Comparison of ENCODE assay signal across 20 cellular contexts in genomic region chr21:21175798-21176334, GRCh38.
A peak's percentile ranks its signal among the peaks of the same experiment; 100 is the strongest.
DNase-seq lines count a peak whose midpoint lies in the region; TF ChIP-seq lines count a peak whose summit lies in the region.
"Had no signal": no experiment of that assay in that cellular context is flagged by ENCODE, and none has a peak within 500 bp of the region (broad histone marks: within the 10 kb centered on the region; RNA-seq: fewer than 3 reads in every experiment).

No MANE protein-coding gene starts in this region.

- H4K20me1 ChIP-seq in OCI-LY3 (ENCODE audit: insufficient read depth, low read length) (no peaks in the 10 kb centered on the region), smooth muscle cell (ENCODE audit: low read depth) (no peaks in the 10 kb centered on the region)

- H3K79me2 ChIP-seq in OCI-LY3 (ENCODE audit: low read length) (no peaks in the 10 kb centered on the region), smooth muscle cell (ENCODE audit: low read depth) (no peaks in the 10 kb centered on the region)

- H3F3A ChIP-seq in smooth muscle cell (ENCODE audit: low read depth): no peaks in the 10 kb centered on the region

- H3K36me3 Mint-ChIP-seq in activated CD4-positive, alpha-beta memory T cell treated with anti-CD3 and anti-CD28 coated beads, Interleukin-2, amount 10 ng/mL, durations not matched to agents 7 days and 5 days (ENCODE audit: low read depth): no peaks in the 10 kb centered on the region
- H3K36me3 Mint-ChIP-seq in activated CD4-positive, alpha-beta memory T cell treated with anti-CD3 and anti-CD28 coated beads for 36 hours: no peaks in the 10 kb centered on the region
- H3K36me3 Mint-ChIP-seq: type B pancreatic cell had no signal

- no peak overlapping the region for H3K9ac ChIP-seq in OCI-LY3 (ENCODE audit: low read length)
- no peak overlapping the region for H3K9ac ChIP-seq in smooth muscle cell (ENCODE audit: low read depth)

- intact Hi-C loops in activated CD4-positive, alpha-beta memory T cell treated with anti-CD3 and anti-CD28 coated beads for 36 hours (cut with micrococcal nuclease): no loop called here

- no peak overlapping the region for H3K4me3 Mint-ChIP-seq in activated CD4-positive, alpha-beta memory T cell treated with anti-CD3 and anti-CD28 coated beads, Interleukin-2, amount 10 ng/mL, durations not matched to agents 7 days and 5 days
- H3K4me3 Mint-ChIP-seq in activated CD4-positive, alpha-beta memory T cell treated with anti-CD3 and anti-CD28 coated beads for 36 hours: no peak overlapping the region
- H3K4me3 Mint-ChIP-seq: dendritic cell treated with granulocyte-macrophage colony-stimulating factor and Interleukin-4, amounts not matched to agents 40 ng/mL and 50 ng/mL, for 4 days; type B pancreatic cell had no signal

- CTCF ChIA-PET in activated CD4-positive, alpha-beta memory T cell treated with anti-CD3 and anti-CD28 coated beads, Interleukin-2, amount 10 ng/mL, durations not matched to agents 7 days and 5 days (lab: Charles Lee): no interaction called here
- CTCF ChIA-PET in activated CD4-positive, alpha-beta memory T cell treated with anti-CD3 and anti-CD28 coated beads for 36 hours (lab: Charles Lee): no interaction called here

- H3K4me2 ChIP-seq in OCI-LY3 (ENCODE audit: low read length) (peak overlapping the region; percentile 47), smooth muscle cell (no peak overlapping the region)

- H3K4me3 ChIP-seq in OCI-LY3 (ENCODE audit: low read length): 0 out of 2 replicates have a peak overlapping the region, but pooled peaks have one; percentile 11
- H3K4me3 ChIP-seq in choroid plexus epithelial cell (ENCODE audit: low read depth, low read length): peak overlapping the region; percentile 30
- H3K4me3 ChIP-seq in smooth muscle cell: no peak overlapping the region

- peak overlapping the region; percentile 3 for H3K27ac Mint-ChIP-seq in activated CD4-positive, alpha-beta memory T cell treated with anti-CD3 and anti-CD28 coated beads, Interleukin-2, amount 10 ng/mL, durations not matched to agents 7 days and 5 days
- no peak overlapping the region for H3K27ac Mint-ChIP-seq in activated CD4-positive, alpha-beta memory T cell treated with anti-CD3 and anti-CD28 coated beads for 36 hours
- H3K27ac Mint-ChIP-seq: dendritic cell treated with granulocyte-macrophage colony-stimulating factor and Interleukin-4, amounts not matched to agents 40 ng/mL and 50 ng/mL, for 4 days; type B pancreatic cell had no signal

- H3K9me3 ChIP-seq in OCI-LY3 (ENCODE audit: insufficient read depth, low read length): no peaks in the 10 kb centered on the region
- H3K9me3 ChIP-seq in smooth muscle cell (replicated peaks; ENCODE audit: low read depth): no peaks in the 10 kb centered on the region

- H3K36me3 ChIP-seq in OCI-LY3 (replicated peaks; ENCODE audit: low read depth, low read length): no peaks in the 10 kb centered on the region
- H3K36me3 ChIP-seq in smooth muscle cell (ENCODE audit: low read depth): no peaks in the 10 kb centered on the region
- H3K36me3 ChIP-seq: brain microvascular endothelial cell had no signal

- H3K27me3 Mint-ChIP-seq in activated CD4-positive, alpha-beta memory T cell treated with anti-CD3 and anti-CD28 coated beads, Interleukin-2, amount 10 ng/mL, durations not matched to agents 7 days and 5 days: no peaks in the 10 kb centered on the region
- H3K27me3 Mint-ChIP-seq in activated CD4-positive, alpha-beta memory T cell treated with anti-CD3 and anti-CD28 coated beads for 36 hours: no peaks in the 10 kb centered on the region
- H3K27me3 Mint-ChIP-seq: type B pancreatic cell had no signal

- no peak for DNase-seq in activated CD4-positive, alpha-beta memory T cell treated with anti-CD3 and anti-CD28 coated beads, Interleukin-2, amount 10 ng/mL, durations not matched to agents 7 days and 5 days
- no peak for DNase-seq in activated CD4-positive, alpha-beta memory T cell treated with anti-CD3 and anti-CD28 coated beads for 36 hours
- DNase-seq in choroid plexus epithelial cell (ENCODE audit: low read depth) (no peak), smooth muscle cell (lab: John Stamatoyannopoulos, UW; ENCODE audit: unreplicated experiment) (no peak), SKM-1 (lab: John Stamatoyannopoulos, UW; ENCODE audit: unreplicated experiment) (no peak), dermis blood vessel endothelial cell (no peak)
- no peak for DNase-seq in stimulated activated CD4-positive, alpha-beta T cell treated with anti-CD3 and anti-CD28 coated beads, Interleukin-4, amount 100 ng/mL, for 24 hours
- DNase-seq: activated CD4-positive, alpha-beta T cell treated with anti-CD3 and anti-CD28 coated beads for 1 hour; activated naive CD4-positive, alpha-beta T cell; brain microvascular endothelial cell; left ventricle myocardium superior; NCI-H187 treated with DMSO at 0.1 percent for 48 hours; nucleus accumbens; right cardiac atrium; SIG-M5; stimulated activated naive CD4-positive, alpha-beta T cell treated with Interleukin-2 at 50 U/mL for 16 hours; T-helper 9 cell had no signal

- 45% methylated on average over 1 of the region's 1 CpG for WGBS in smooth muscle cell (ENCODE audit: low lambda C conversion rate)

- H3K27me3 ChIP-seq in OCI-LY3 (ENCODE audit: low read depth, low read length): no peaks in the 10 kb centered on the region
- no peaks in the 10 kb centered on the region for H3K27me3 ChIP-seq in smooth muscle cell (ENCODE audit: low read depth)
- H3K27me3 ChIP-seq: brain microvascular endothelial cell had no signal

- H2AFZ ChIP-seq in OCI-LY3 (ENCODE audit: low read depth, low read length): peak overlapping the region; percentile 74
- H2AFZ ChIP-seq in smooth muscle cell (ENCODE audit: low read depth): peak overlapping the region; percentile 42

- H3K27ac ChIP-seq in OCI-LY3 (ENCODE audit: low read length): no peak overlapping the region
- H3K27ac ChIP-seq in smooth muscle cell (ENCODE audit: low read depth): no peak overlapping the region
- H3K27ac ChIP-seq: brain microvascular endothelial cell had no signal

- POLR2A ChIA-PET in activated CD4-positive, alpha-beta memory T cell treated with anti-CD3 and anti-CD28 coated beads, Interleukin-2, amount 10 ng/mL, durations not matched to agents 7 days and 5 days (lab: Charles Lee): no interaction called here
- POLR2A ChIA-PET in activated CD4-positive, alpha-beta memory T cell treated with anti-CD3 and anti-CD28 coated beads for 36 hours (lab: Charles Lee): no interaction called here

- no peak for TF ChIP-seq CTCF in OCI-LY3 (IDR thresholded peaks at IDR 0.05; ENCODE audit: low read depth, low read length)
- no peak for TF ChIP-seq CTCF in choroid plexus epithelial cell (conservative IDR thresholded peaks at IDR 0.05; ENCODE audit: low read depth, low read length)
- TF ChIP-seq CTCF in smooth muscle cell (IDR thresholded peaks at IDR 0.05; ENCODE audit: borderline replicate concordance, insufficient read depth, poor library complexity, severe bottlenecking): no peak

- H3K4me1 ChIP-seq in OCI-LY3 (ENCODE audit: low read length) (peaks cover 5% of the 10 kb centered on the region; the same call in 1 of the 2 replicates), smooth muscle cell (ENCODE audit: low read depth) (no peaks in the 10 kb centered on the region)

- peaks cover 9% of the 10 kb centered on the region for H3K4me1 Mint-ChIP-seq in activated CD4-positive, alpha-beta memory T cell treated with anti-CD3 and anti-CD28 coated beads, Interleukin-2, amount 10 ng/mL, durations not matched to agents 7 days and 5 days
- H3K4me1 Mint-ChIP-seq in activated CD4-positive, alpha-beta memory T cell treated with anti-CD3 and anti-CD28 coated beads for 36 hours (ENCODE audit: low read depth): no peaks in the 10 kb centered on the region

- no peaks in the 10 kb centered on the region for H3K9me3 Mint-ChIP-seq in activated CD4-positive, alpha-beta memory T cell treated with anti-CD3 and anti-CD28 coated beads, Interleukin-2, amount 10 ng/mL, durations not matched to agents 7 days and 5 days
- no peaks in the 10 kb centered on the region for H3K9me3 Mint-ChIP-seq in activated CD4-positive, alpha-beta memory T cell treated with anti-CD3 and anti-CD28 coated beads for 36 hours
- H3K9me3 Mint-ChIP-seq: dendritic cell treated with granulocyte-macrophage colony-stimulating factor and Interleukin-4, amounts not matched to agents 40 ng/mL and 50 ng/mL, for 4 days; type B pancreatic cell had no signal
